In genomic region chr6:136289327-136289578, GRCh38 we compare ENCODE assay signal across 8 cellular contexts.
DNase-seq lines count a peak whose midpoint lies in the region; ATAC-seq and TF ChIP-seq lines count a peak whose summit lies in the region.

No MANE protein-coding gene starts in this region.

- TF ChIP-seq CTCF in 22Rv1 (IDR thresholded peaks at IDR 0.05) = no peak

- peak overlapping the region; percentile 98 for H3K27ac ChIP-seq in 22Rv1
- H3K27ac ChIP-seq in caudate nucleus (ENCODE audit: low read depth, low read length) = peak overlapping the region; percentile 99

- DNase-seq in NCI-H2227 (lab: John Stamatoyannopoulos, UW; ENCODE audit: unreplicated experiment) = peak; percentile 93
- DNase-seq in activated CD4-positive, CD25-positive, alpha-beta regulatory T cell (lab: John Stamatoyannopoulos, UW) = peak; percentile 81 to 91 (median 88)
- DNase-seq in caudate nucleus (lab: John Stamatoyannopoulos, UW) = peak in 60 of 61 donors; percentile 8 to 90 (median 80)
- DNase-seq in islet precursor cell = peak; percentile 93
- peak; percentile 82 for DNase-seq in stimulated activated CD4-positive, alpha-beta T cell treated with anti-CD3 and anti-CD28 coated beads, Interleukin-12 subunit alpha, Interleukin-12 subunit beta, amount 100 ng/mL, for 24 hours (ENCODE audit: low read depth in 2 of 2)

- peak; percentile 31 for ATAC-seq in GM18861 (IDR thresholded peaks at IDR 0.05; ENCODE audit: unreplicated experiment)
- peak; percentile 36 for ATAC-seq in HG03135 (IDR thresholded peaks at IDR 0.05; ENCODE audit: unreplicated experiment)

Comparison
In these comparisons a context has a peak if more than half of its experiments do, and no peak if none do; other contexts are left out.
1. Peak in every context shown above with its lines: DNase-seq, ATAC-seq and H3K27ac ChIP-seq.